Comparison of ENCODE assay signal across 8 cellular contexts in genomic region chr7:43729214-43729923, GRCh38. TPM values are rescaled to one million over a fixed set of nuclear protein-coding genes. Genes with fewer than 3 reads are reported as not detected.
DNase-seq lines count a peak whose midpoint lies in the region; ATAC-seq and TF ChIP-seq lines count a peak whose summit lies in the region.

Gene COA1, minus strand, starts transcription at chr7:43729523. Its CDS starts 80,909 bp downstream, at chr7:43648614.

- no peaks in the 10 kb centered on the region for H3K27me3 Mint-ChIP-seq in activated T-helper 2 cell treated with anti-CD3 and anti-CD28 coated beads, Interferon-gamma antibody, Interleukin-2, Interleukin-4, amounts not matched to agents 10 μg/mL and 5 μg/mL and 100 μg/mL, durations not matched to agents 14 hours and 24 hours and 36 hours (ENCODE audit: low read depth)
- H3K27me3 Mint-ChIP-seq in natural killer cell (ENCODE audit: low read depth in 2 of 2): peaks cover 0 to under 1% of the 10 kb centered on the region in 2 donors

- no peaks in the 10 kb centered on the region for H3K27me3 ChIP-seq in RWPE2 (ENCODE audit: insufficient read depth, poor library complexity, severe bottlenecking)

- H3K27ac ChIP-seq in RWPE2 (ENCODE audit: poor library complexity, severe bottlenecking): peak within 1 kb of the TSS; percentile 68

- peaks cover 15% of the 10 kb centered on the region for H3K36me3 Mint-ChIP-seq in activated T-helper 2 cell treated with anti-CD3 and anti-CD28 coated beads, Interferon-gamma antibody, Interleukin-2, Interleukin-4, amounts not matched to agents 10 μg/mL and 5 μg/mL and 100 μg/mL, durations not matched to agents 14 hours and 24 hours and 36 hours (ENCODE audit: low read depth)
- H3K36me3 Mint-ChIP-seq in natural killer cell: no peaks in the 10 kb centered on the region

- peaks cover 25% of the 10 kb centered on the region for H3K4me1 Mint-ChIP-seq in activated T-helper 2 cell treated with anti-CD3 and anti-CD28 coated beads, Interferon-gamma antibody, Interleukin-2, Interleukin-4, amounts not matched to agents 10 μg/mL and 5 μg/mL and 100 μg/mL, durations not matched to agents 14 hours and 24 hours and 36 hours (ENCODE audit: low read depth)
- peaks cover 24 to 33% of the 10 kb centered on the region in 2 donors for H3K4me1 Mint-ChIP-seq in natural killer cell

- intact Hi-C loops in activated T-helper 2 cell treated with anti-CD3 and anti-CD28 coated beads, Interferon-gamma antibody, Interleukin-2, Interleukin-4, amounts not matched to agents 10 μg/mL and 5 μg/mL and 100 μg/mL, durations not matched to agents 14 hours and 24 hours and 36 hours (cut with micrococcal nuclease): loop anchor here (2.0 to 10.0 kb wide), 5 partner anchors 29 to 275 kb away; partner anchors contain the start of genes BLVRA and STK17A
- intact Hi-C loops in natural killer cell (cut with micrococcal nuclease): loop anchor here (2.0 kb wide), 1 partner anchor 109 kb away; no protein-coding TSS in a partner anchor

- DNase-seq in ELR (ENCODE audit: low read depth) (peak; percentile 94), H4 (ENCODE audit: low spot score) (peak; percentile 95), LoVo (ENCODE audit: low spot score) (peak; percentile 97), RWPE2 (ENCODE audit: low spot score) (peak; percentile 83), fibroblast of peridontal ligament (ENCODE audit: extremely low read depth) (peak; percentile 91), natural killer cell (peak; percentile 74)
- peak; percentile 73 for DNase-seq in activated T-helper 2 cell treated with anti-CD3 and anti-CD28 coated beads, Interferon-gamma antibody, Interleukin-2, Interleukin-4, amounts not matched to agents 10 μg/mL and 5 μg/mL and 100 μg/mL, durations not matched to agents 14 hours and 24 hours and 36 hours (ENCODE audit: low spot score)
- DNase-seq in stimulated activated naive CD4-positive, alpha-beta T cell (lab: John Stamatoyannopoulos, UW): peak; percentile 67 to 86 (median 74)

- ATAC-seq in RWPE2 (ENCODE audit: low read depth) (peak; percentile 96), natural killer cell (peak; percentile 92 to 96 (median 96))

- no peaks in the 10 kb centered on the region for H3K9me3 Mint-ChIP-seq in activated T-helper 2 cell treated with anti-CD3 and anti-CD28 coated beads, Interferon-gamma antibody, Interleukin-2, Interleukin-4, amounts not matched to agents 10 μg/mL and 5 μg/mL and 100 μg/mL, durations not matched to agents 14 hours and 24 hours and 36 hours
- no peaks in the 10 kb centered on the region for H3K9me3 Mint-ChIP-seq in natural killer cell

- H3K27ac Mint-ChIP-seq in activated T-helper 2 cell treated with anti-CD3 and anti-CD28 coated beads, Interferon-gamma antibody, Interleukin-2, Interleukin-4, amounts not matched to agents 10 μg/mL and 5 μg/mL and 100 μg/mL, durations not matched to agents 14 hours and 24 hours and 36 hours: peak within 1 kb of the TSS; percentile 84
- H3K27ac Mint-ChIP-seq in natural killer cell: peak within 1 kb of the TSS; percentile 89 to 90

- peak within 1 kb of the TSS; percentile 92 for H3K4me3 ChIP-seq in RWPE2 (ENCODE audit: severe bottlenecking)

- H3K9me3 ChIP-seq in RWPE2 (ENCODE audit: severe bottlenecking): no peaks in the 10 kb centered on the region

- peaks cover 7% of the 10 kb centered on the region; the same call in 1 of the 2 replicates for H3K36me3 ChIP-seq in RWPE2 (ENCODE audit: low read depth)

- H3K4me3 Mint-ChIP-seq in activated T-helper 2 cell treated with anti-CD3 and anti-CD28 coated beads, Interferon-gamma antibody, Interleukin-2, Interleukin-4, amounts not matched to agents 10 μg/mL and 5 μg/mL and 100 μg/mL, durations not matched to agents 14 hours and 24 hours and 36 hours (ENCODE audit: low read depth): peak within 1 kb of the TSS; percentile 86
- H3K4me3 Mint-ChIP-seq in natural killer cell: peak within 1 kb of the TSS; percentile 94

- TF ChIP-seq CTCF in RWPE2 (IDR thresholded peaks at IDR 0.05; ENCODE audit: poor library complexity, severe bottlenecking): no peak
- peak; percentile 13 for TF ChIP-seq CTCF in natural killer cell (IDR thresholded peaks at IDR 0.05)

- H3K4me1 ChIP-seq in RWPE2 (ENCODE audit: insufficient read depth, poor library complexity, severe bottlenecking): peaks cover 18% of the 10 kb centered on the region

RNA-seq across cellular contexts. Expression of gene COA1, which starts in this region (rescaled TPM):
- total RNA-seq in H4 (2014; rRNA removed; shearing (Covaris generic)): 117 and 154 TPM in 2 replicates
- total RNA-seq in activated T-helper 2 cell treated with anti-CD3 and anti-CD28 coated beads, Interferon-gamma antibody, Interleukin-2, Interleukin-4, amounts not matched to agents 10 μg/mL and 5 μg/mL and 100 μg/mL, durations not matched to agents 14 hours and 24 hours and 36 hours: 67.1 and 69.1 TPM in 2 replicates
- total RNA-seq in natural killer cell: 10 to 100 TPM; 55.0 to 85.3 (median 69.5) TPM

Comparison
In these comparisons a context has a peak if more than half of its experiments do, and no peak if none do; other contexts are left out.
1. Peak in every context shown above with its lines: DNase-seq, ATAC-seq, H3K4me3 ChIP-seq and H3K27ac ChIP-seq.